ENCODE assay signal across 7 cellular contexts in genomic region chr5:177005619-177006264, GRCh38. TPM values are rescaled to one million over a fixed set of nuclear protein-coding genes. Genes with fewer than 3 reads are reported as not detected.
DNase-seq lines count a peak whose midpoint lies in the region; ATAC-seq and TF ChIP-seq lines count a peak whose summit lies in the region.

No MANE protein-coding gene starts in this region.

- DNase-seq in NCI-H2107 (lab: John Stamatoyannopoulos, UW) (peak; percentile 15), choroid plexus epithelial cell (ENCODE audit: low read depth) (peak; percentile 80), left lobe of liver (ENCODE audit: low spot score) (peak; percentile 78)
- DNase-seq in activated CD4-positive, alpha-beta T cell treated with anti-CD3 and anti-CD28 coated beads for 1 hour = peak; percentile 53
- peak; percentile 70 for DNase-seq in stimulated activated CD4-positive, alpha-beta T cell treated with anti-CD3 and anti-CD28 coated beads, Interleukin-1b, Interleukin-23, amount 100 ng/mL, for 48 hours

- ATAC-seq in GM18498 (IDR thresholded peaks at IDR 0.05; ENCODE audit: unreplicated experiment) = peak; percentile 53
- ATAC-seq in HG02763 (IDR thresholded peaks at IDR 0.05; ENCODE audit: unreplicated experiment) = peak; percentile 35
- peak; percentile 82 for ATAC-seq in left lobe of liver

- peak overlapping the region; percentile 93 for H3K4me3 ChIP-seq in choroid plexus epithelial cell (ENCODE audit: low read depth, low read length)

- TF ChIP-seq CTCF in choroid plexus epithelial cell (conservative IDR thresholded peaks at IDR 0.05; ENCODE audit: low read depth, low read length) = peak; percentile 69

RNA-seq across cellular contexts. Expression of gene UIMC1, which starts 0.8 kb away (rescaled TPM):
- 10.1 TPM for total RNA-seq in left lobe of liver

RNA-seq across cellular contexts. Expression of gene ZNF346, which starts 16.8 kb away (rescaled TPM):
- total RNA-seq in left lobe of liver = 5.4 TPM

Comparison
In these comparisons a context has a peak if more than half of its experiments do, and no peak if none do; other contexts are left out.
1. Peak in every context shown above with its lines: DNase-seq, ATAC-seq and H3K4me3 ChIP-seq.
2. DNase-seq: peak in every context shown above with its lines; median percentile 80 in choroid plexus epithelial cell; 78 in left lobe of liver; 70 in stimulated activated CD4-positive, alpha-beta T cell treated with anti-CD3 and anti-CD28 coated beads, Interleukin-1b, Interleukin-23, amount 100 ng/mL, for 48 hours; 53 in activated CD4-positive, alpha-beta T cell treated with anti-CD3 and anti-CD28 coated beads for 1 hour; 15 in NCI-H2107.